18 cellular contexts compared by ENCODE assay signal in the genomic region with DNA sequence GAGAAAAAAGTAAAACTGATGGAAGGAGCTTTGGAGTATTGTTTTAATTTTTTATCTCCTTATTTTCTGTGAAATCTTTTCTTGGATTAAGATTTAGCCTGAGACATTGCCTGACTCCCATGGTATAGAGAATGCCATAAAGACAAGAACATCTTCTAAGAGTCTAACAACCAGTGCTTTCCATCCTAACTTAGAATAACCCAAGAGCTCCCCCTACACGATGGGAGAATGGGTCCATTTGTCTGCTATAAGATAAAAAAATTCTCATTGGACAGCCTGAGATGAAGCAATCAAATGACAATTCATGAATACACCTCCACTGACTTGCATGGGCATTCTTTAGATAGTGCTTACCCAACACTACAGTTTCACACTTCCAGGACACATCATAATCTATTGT.
"Had no signal": no experiment of that assay in that cellular context is flagged by ENCODE, and none has a peak within 500 bp of the region (broad histone marks: within the 10 kb centered on the region; RNA-seq: fewer than 3 reads in every experiment).

No MANE protein-coding gene starts in this region.

- H3K27ac ChIP-seq: body of pancreas, thyroid gland, VCaP had no signal

- H3K4me3 ChIP-seq: body of pancreas, thyroid gland had no signal

- H3K27me3 Mint-ChIP-seq: activated CD8-positive, alpha-beta T cell treated with anti-CD3 and anti-CD28 coated beads for 36 hours; activated naive CD8-positive, alpha-beta T cell had no signal

- H3K4me1 ChIP-seq: body of pancreas, thyroid gland had no signal

- H3K36me3 ChIP-seq: thyroid gland had no signal

- H3K27me3 ChIP-seq: body of pancreas, thyroid gland had no signal

- DNase-seq: activated CD4-positive, alpha-beta T cell treated with anti-CD3 and anti-CD28 coated beads for 4 hours; activated CD8-positive, alpha-beta T cell treated with anti-CD3 and anti-CD28 coated beads for 36 hours; activated effector memory CD4-positive, alpha-beta T cell treated with anti-CD3 and anti-CD28 coated beads, Interleukin-2, amount 50 U/mL, for 16 hours; activated T-cell treated with anti-CD3 and anti-CD28 coated beads, Interleukin-2, amount 50 U/mL, for 48 hours; amygdala; body of pancreas; central memory CD4-positive, alpha-beta T cell; cortex of kidney; effector CD4-positive, alpha-beta T cell; head of caudate nucleus; immature natural killer cell; nephron progenitor cell; occipital lobe; T1000; thyroid gland had no signal

- H3K9me3 ChIP-seq: body of pancreas, thyroid gland had no signal

- H3K4me3 Mint-ChIP-seq: activated CD8-positive, alpha-beta T cell treated with anti-CD3 and anti-CD28 coated beads for 36 hours; activated naive CD8-positive, alpha-beta T cell; immature natural killer cell; nephron progenitor cell; stimulated activated effector memory CD8-positive, alpha-beta T cell treated with anti-CD3 and anti-CD28 coated beads, Interleukin-12 subunit alpha, Interleukin-12 subunit beta, amount 100 ng/mL, for 72 hours had no signal

- H3K4me1 Mint-ChIP-seq: immature natural killer cell; nephron progenitor cell; stimulated activated effector memory CD8-positive, alpha-beta T cell treated with anti-CD3 and anti-CD28 coated beads, Interleukin-12 subunit alpha, Interleukin-12 subunit beta, amount 100 ng/mL, for 72 hours had no signal

- H3K27ac Mint-ChIP-seq: activated CD8-positive, alpha-beta T cell treated with anti-CD3 and anti-CD28 coated beads for 36 hours; activated naive CD8-positive, alpha-beta T cell; immature natural killer cell; nephron progenitor cell; stimulated activated effector memory CD8-positive, alpha-beta T cell treated with anti-CD3 and anti-CD28 coated beads, Interleukin-12 subunit alpha, Interleukin-12 subunit beta, amount 100 ng/mL, for 72 hours had no signal

- ATAC-seq: activated CD8-positive, alpha-beta T cell treated with anti-CD3 and anti-CD28 coated beads for 36 hours; body of pancreas; stimulated activated effector memory CD8-positive, alpha-beta T cell treated with anti-CD3 and anti-CD28 coated beads, Interleukin-12 subunit alpha, Interleukin-12 subunit beta, amount 100 ng/mL, for 72 hours had no signal

- H3K36me3 Mint-ChIP-seq: immature natural killer cell; stimulated activated effector memory CD8-positive, alpha-beta T cell treated with anti-CD3 and anti-CD28 coated beads, Interleukin-12 subunit alpha, Interleukin-12 subunit beta, amount 100 ng/mL, for 72 hours had no signal

- H3K9me3 Mint-ChIP-seq: nephron progenitor cell had no signal
